ENCODE assay signal across 10 cellular contexts in genomic region chr1:225897595-225898514, GRCh38. TPM values are rescaled to one million over a fixed set of nuclear protein-coding genes. Genes with fewer than 3 reads are reported as not detected.
A peak's percentile ranks its signal among the peaks of the same experiment; 100 is the strongest.
DNase-seq lines count a peak whose midpoint lies in the region; ATAC-seq and TF ChIP-seq lines count a peak whose summit lies in the region.
"Had no signal": no experiment of that assay in that cellular context is flagged by ENCODE, and none has a peak within 500 bp of the region (broad histone marks: within the 10 kb centered on the region; RNA-seq: fewer than 3 reads in every experiment).

No MANE protein-coding gene starts in this region.

- in situ Hi-C loops in mammary epithelial cell (cut with MboI; ENCODE audit: low sequenced_read_pairs in 2 of 2), result no loop called here
- in situ Hi-C loops in GM13976 (cut with MboI; ENCODE audit: low sequenced_read_pairs, unreplicated experiment), result no loop called here

- dilution Hi-C loops in mammary epithelial cell (cut with HindIII; ENCODE audit: low sequenced_read_pairs), result no loop called here

- no TSS peak for BruUV-seq in mammary epithelial cell (replicated peaks; lab: Mats Ljungman, UMichigan)

- TF ChIP-seq CTCF in OCI-LY1 (IDR thresholded peaks at IDR 0.05; ENCODE audit: low read length) (no peak), mammary epithelial cell (conservative IDR thresholded peaks at IDR 0.05 in 1 of 2, IDR thresholded peaks at IDR 0.05 in 1 of 2; ENCODE audit: extremely low read depth in 1 of 2, insufficient read depth in 1 of 2, low read depth in 1 of 2, low read length in 2 of 2) (no peak), GM20000 (IDR thresholded peaks at IDR 0.05; ENCODE audit: extremely low read depth, missing control alignments) (no peak), GM13976 (IDR thresholded peaks at IDR 0.05; ENCODE audit: borderline replicate concordance, control extremely low read depth, extremely low read depth, insufficient read depth, missing control alignments) (no peak)

- H3K9me3 Mint-ChIP-seq in stimulated activated naive CD8-positive, alpha-beta T cell treated with anti-CD3 and anti-CD28 coated beads, Interleukin-15, amount 100 ng/mL, for 72 hours, result no peaks in the 10 kb centered on the region

- H3K27ac Mint-ChIP-seq in stimulated activated naive CD8-positive, alpha-beta T cell treated with anti-CD3 and anti-CD28 coated beads, Interleukin-15, amount 100 ng/mL, for 72 hours, result peak overlapping the region; percentile 88 to 92

- H3K27ac ChIP-seq in OCI-LY1 (ENCODE audit: low read depth, low read length, poor library complexity, severe bottlenecking), result peak overlapping the region; percentile 85
- H3K27ac ChIP-seq in mammary epithelial cell (ENCODE audit: insufficient read depth, low read depth, low read length), result no peak overlapping the region

- no peaks in the 10 kb centered on the region for H3F3A ChIP-seq in OCI-LY1 (ENCODE audit: insufficient read depth, low read length)

- H3K27me3 Mint-ChIP-seq in stimulated activated naive CD8-positive, alpha-beta T cell treated with anti-CD3 and anti-CD28 coated beads, Interleukin-15, amount 100 ng/mL, for 72 hours, result no peaks in the 10 kb centered on the region

- H3K36me3 ChIP-seq in OCI-LY1 (ENCODE audit: insufficient read depth, low read length) (no peaks in the 10 kb centered on the region), mammary epithelial cell (ENCODE audit: insufficient read depth, low read length) (no peaks in the 10 kb centered on the region)
- H3K36me3 ChIP-seq: BE2C had no signal

- no peaks in the 10 kb centered on the region for H4K20me1 ChIP-seq in OCI-LY1 (ENCODE audit: insufficient read depth, low read length)
- H4K20me1 ChIP-seq in mammary epithelial cell (ENCODE audit: insufficient read depth, low read length), result no peaks in the 10 kb centered on the region

- H3K9me2 ChIP-seq in OCI-LY1 (ENCODE audit: low read depth, low read length), result no peaks in the 10 kb centered on the region

- peak overlapping the region; percentile 71 to 84 for H3K4me3 Mint-ChIP-seq in stimulated activated naive CD8-positive, alpha-beta T cell treated with anti-CD3 and anti-CD28 coated beads, Interleukin-15, amount 100 ng/mL, for 72 hours

- CTCF ChIA-PET in mammary epithelial cell (lab: Charles Lee; ENCODE audit: low non-redundant PET), result interaction anchor here (0.7 kb wide), 1 partner anchor 16 kb away, joined by 3 read pairs; the partner anchor contains the start of gene TMEM63A

- H3K79me2 ChIP-seq in OCI-LY1 (ENCODE audit: insufficient read depth, low read length) (no peaks in the 10 kb centered on the region), mammary epithelial cell (ENCODE audit: insufficient read depth, low read length) (no peaks in the 10 kb centered on the region)

- intact Hi-C loops in mammary epithelial cell (cut with micrococcal nuclease), result no loop called here

- H3K9ac ChIP-seq in OCI-LY1 (ENCODE audit: low read length) (peak overlapping the region; percentile 12; the same call in 1 of the 2 replicates), mammary epithelial cell (ENCODE audit: insufficient read depth, low read length) (no peak overlapping the region)

- H3K4me3 ChIP-seq in OCI-LY1 (ENCODE audit: low read depth, low read length, poor library complexity, severe bottlenecking) (no peak overlapping the region), mammary epithelial cell (replicated peaks in 1 of 3; ENCODE audit: insufficient read depth in 1 of 3, low read depth in 2 of 3, low read length in 3 of 3) (no peak overlapping the region)

- H3K27me3 ChIP-seq in OCI-LY1 (ENCODE audit: insufficient read depth, low read length), result no peaks in the 10 kb centered on the region
- no peaks in the 10 kb centered on the region for H3K27me3 ChIP-seq in mammary epithelial cell (ENCODE audit: insufficient read depth, low read length)
- H3K27me3 ChIP-seq: BE2C had no signal

- H2AFZ ChIP-seq in OCI-LY1 (ENCODE audit: low read length) (0 out of 2 replicates have a peak overlapping the region, but pooled peaks have one; percentile 32), mammary epithelial cell (ENCODE audit: low read depth, low read length) (peak overlapping the region; percentile 66)

- no peak for ATAC-seq in stimulated activated naive CD8-positive, alpha-beta T cell treated with anti-CD3 and anti-CD28 coated beads, Interleukin-15, amount 100 ng/mL, for 72 hours

- H3K4me1 Mint-ChIP-seq in stimulated activated naive CD8-positive, alpha-beta T cell treated with anti-CD3 and anti-CD28 coated beads, Interleukin-15, amount 100 ng/mL, for 72 hours, result peaks cover 43% of the 10 kb centered on the region

- H3K4me2 ChIP-seq in OCI-LY1 (ENCODE audit: low read length) (peak overlapping the region; percentile 57; the same call in 1 of the 2 replicates), mammary epithelial cell (ENCODE audit: insufficient read depth, low read depth, low read length) (no peak overlapping the region)

- peak; percentile 44 for DNase-seq in activated T-cell treated with anti-CD3 and anti-CD28 coated beads, Interleukin-2, amount 50 U/mL, for 1 hour
- DNase-seq in activated T-cell treated with anti-CD3 and anti-CD28 coated beads for 4 hours, result no peak
- DNase-seq in mammary epithelial cell, result no peak
- DNase-seq in stimulated activated naive CD8-positive, alpha-beta T cell treated with anti-CD3 and anti-CD28 coated beads, Interleukin-15, amount 100 ng/mL, for 72 hours, result no peak
- DNase-seq in NCI-H446 treated with DMSO at 0.1 percent for 48 hours (lab: John Stamatoyannopoulos, UW), result no peak
- DNase-seq in GM20000 (ENCODE audit: low spot score), result no peak
- no peak for DNase-seq in GM13976 (ENCODE audit: low spot score)
- DNase-seq: BE2C had no signal

- H3K9me3 ChIP-seq in OCI-LY1 (ENCODE audit: low read length), result no peaks in the 10 kb centered on the region
- no peaks in the 10 kb centered on the region for H3K9me3 ChIP-seq in mammary epithelial cell (replicated peaks; ENCODE audit: insufficient read depth, low read length)
- H3K9me3 ChIP-seq: BE2C had no signal

- WGBS in mammary epithelial cell (ENCODE audit: low coverage, missing lambda C conversion rate), result 98% methylated on average over 19 of the region's 19 CpGs

- H3K4me1 ChIP-seq in OCI-LY1 (ENCODE audit: insufficient read depth, low read length, severe bottlenecking) (peaks cover 28% of the 10 kb centered on the region), mammary epithelial cell (ENCODE audit: insufficient read depth, low read length) (peaks cover 9% of the 10 kb centered on the region)
- H3K4me1 ChIP-seq: BE2C had no signal

RNA-seq across cellular contexts. Expression of gene LEFTY1, which starts 8.9 kb away (rescaled TPM):
- not detected for total RNA-seq in mammary epithelial cell
- not detected for polyA plus RNA-seq in mammary epithelial cell
- polyA minus RNA-seq in mammary epithelial cell, result not detected

RNA-seq across cellular contexts. Expression of gene TMEM63A, which starts 15.7 kb away (rescaled TPM):
- 10 to 100 TPM; 25.2 to 37.3 TPM for total RNA-seq in mammary epithelial cell
- polyA plus RNA-seq in mammary epithelial cell, result 17.7 TPM
- 20.1 TPM for polyA minus RNA-seq in mammary epithelial cell
- polyA plus RNA-seq: neural cell had no signal

RNA-seq across cellular contexts. Expression of gene PYCR2, which starts 26.2 kb away (rescaled TPM):
- total RNA-seq in mammary epithelial cell, result 10 to 100 TPM; 64.2 to 73.1 TPM
- polyA plus RNA-seq in mammary epithelial cell, result 73.6 TPM
- polyA minus RNA-seq in mammary epithelial cell, result 83.2 TPM

RNA-seq across cellular contexts. Expression of gene LEFTY2, which starts 43.2 kb away (rescaled TPM):
- total RNA-seq in mammary epithelial cell, result not detected
- polyA plus RNA-seq in mammary epithelial cell, result not detected
- polyA minus RNA-seq in mammary epithelial cell, result not detected
- polyA plus RNA-seq: neural cell had no signal
